In genomic region chr3:106272302-106272701, GRCh38 we compare ENCODE assay signal across 29 cellular contexts.
"Had no signal": no experiment of that assay in that cellular context is flagged by ENCODE, and none has a peak within 500 bp of the region (broad histone marks: within the 10 kb centered on the region; RNA-seq: fewer than 3 reads in every experiment).

No MANE protein-coding gene starts in this region.

- H3K9me3 ChIP-seq: ovary, psoas muscle, right lobe of liver, sigmoid colon, stomach, thoracic aorta, thyroid gland, transverse colon, upper lobe of right lung, uterus had no signal

- H3K4me3 ChIP-seq: ovary, psoas muscle, right lobe of liver, sigmoid colon, stomach, thoracic aorta, thyroid gland, transverse colon, upper lobe of right lung, uterus had no signal

- H3K4me3 Mint-ChIP-seq: naive thymus-derived CD8-positive, alpha-beta T cell; natural killer cell treated with Interleukin-12 subunit alpha and Interleukin-12 subunit beta and Interleukin-15 and Interleukin-18, amount 100 ng/mL, for 72 hours; nephron progenitor cell; neural crest cell; stimulated activated effector memory CD8-positive, alpha-beta T cell treated with anti-CD3 and anti-CD28 coated beads, Interleukin-12 subunit alpha, Interleukin-12 subunit beta, amount 100 ng/mL, for 72 hours; stimulated activated naive B cell treated with anti-CD40 and anti-IgM and Interleukin-4, amounts not matched to agents 10 μg/mL and 1 μg/mL and 100 μg/mL, for 72 hours; stimulated activated naive CD8-positive, alpha-beta T cell treated with anti-CD3 and anti-CD28 coated beads, Interleukin-15, Interleukin-2, amounts not matched to agents 100 ng/mL and 50 ng/mL, for 24 hours; type B pancreatic cell had no signal

- H3K27me3 Mint-ChIP-seq: naive thymus-derived CD8-positive, alpha-beta T cell; progenitor cell of endocrine pancreas; stimulated activated naive B cell treated with anti-CD40 and anti-IgM and Interleukin-4, amounts not matched to agents 10 μg/mL and 1 μg/mL and 100 μg/mL, for 72 hours; stimulated activated naive CD8-positive, alpha-beta T cell treated with anti-CD3 and anti-CD28 coated beads, Interleukin-15, Interleukin-2, amounts not matched to agents 100 ng/mL and 50 ng/mL, for 24 hours; type B pancreatic cell had no signal

- ATAC-seq: naive thymus-derived CD8-positive, alpha-beta T cell; natural killer cell treated with Interleukin-12 subunit alpha and Interleukin-12 subunit beta and Interleukin-15 and Interleukin-18, amount 100 ng/mL, for 72 hours; psoas muscle; right cardiac atrium; right lobe of liver; stimulated activated effector memory CD8-positive, alpha-beta T cell treated with anti-CD3 and anti-CD28 coated beads, Interleukin-12 subunit alpha, Interleukin-12 subunit beta, amount 100 ng/mL, for 72 hours; stimulated activated naive B cell treated with anti-CD40 and anti-IgM and Interleukin-4, amounts not matched to agents 10 μg/mL and 1 μg/mL and 100 μg/mL, for 72 hours; upper lobe of right lung had no signal

- H3K27me3 ChIP-seq: ovary, right lobe of liver, sigmoid colon, stomach, thyroid gland, transverse colon, upper lobe of right lung, uterus had no signal

- H3K4me1 Mint-ChIP-seq: nephron progenitor cell, neural crest cell had no signal

- H3K79me2 ChIP-seq: parathyroid adenoma had no signal

- H3K9ac ChIP-seq: parathyroid adenoma had no signal

- H3K27ac Mint-ChIP-seq: naive thymus-derived CD8-positive, alpha-beta T cell; natural killer cell treated with Interleukin-12 subunit alpha and Interleukin-12 subunit beta and Interleukin-15 and Interleukin-18, amount 100 ng/mL, for 72 hours; nephron progenitor cell; progenitor cell of endocrine pancreas; stimulated activated effector memory CD8-positive, alpha-beta T cell treated with anti-CD3 and anti-CD28 coated beads, Interleukin-12 subunit alpha, Interleukin-12 subunit beta, amount 100 ng/mL, for 72 hours; stimulated activated naive B cell treated with anti-CD40 and anti-IgM and Interleukin-4, amounts not matched to agents 10 μg/mL and 1 μg/mL and 100 μg/mL, for 72 hours; stimulated activated naive CD8-positive, alpha-beta T cell treated with anti-CD3 and anti-CD28 coated beads, Interleukin-15, Interleukin-2, amounts not matched to agents 100 ng/mL and 50 ng/mL, for 24 hours; type B pancreatic cell had no signal

- H3K36me3 ChIP-seq: ovary, right lobe of liver, sigmoid colon, stomach, thoracic aorta, thyroid gland, transverse colon, upper lobe of right lung, uterus had no signal

- H3K4me1 ChIP-seq: parathyroid adenoma, psoas muscle, right lobe of liver, stomach, thyroid gland, transverse colon, upper lobe of right lung, uterus had no signal

- H3K27ac ChIP-seq: ovary, parathyroid adenoma, psoas muscle, right lobe of liver, sigmoid colon, stomach, thoracic aorta, thyroid gland, transverse colon, upper lobe of right lung, uterus had no signal

- DNase-seq: naive thymus-derived CD8-positive, alpha-beta T cell; nephron progenitor cell; occipital lobe; ovary; posterior cingulate gyrus; psoas muscle; right cardiac atrium; right lobe of liver; sigmoid colon; small intestine; stimulated activated CD4-positive, alpha-beta T cell treated with anti-CD3 and anti-CD28 coated beads, Interleukin-15, amount 100 ng/mL, for 24 hours; stimulated activated CD4-positive, alpha-beta T cell treated with anti-CD3 and anti-CD28 coated beads, Interleukin-2, amount 100 ng/mL, for 24 hours; stimulated activated CD4-positive, alpha-beta T cell treated with anti-CD3 and anti-CD28 coated beads, Interleukin-2, amount 100 ng/mL, for 48 hours; stimulated activated CD4-positive, alpha-beta T cell treated with anti-CD3 and anti-CD28 coated beads, Interleukin-4, amount 100 ng/mL, for 24 hours; stimulated activated naive B cell treated with anti-CD40 and anti-IgM and Interleukin-4, amounts not matched to agents 10 μg/mL and 1 μg/mL and 100 μg/mL, for 72 hours; stimulated activated naive CD4-positive, alpha-beta T cell treated with Interleukin-2 at 50 U/mL for 16 hours; stomach; thyroid gland; transverse colon; upper lobe of right lung; uterus had no signal

- H3K9me3 Mint-ChIP-seq: nephron progenitor cell, neural crest cell, type B pancreatic cell had no signal

- H2AFZ ChIP-seq: parathyroid adenoma had no signal

- H3K36me3 Mint-ChIP-seq: naive thymus-derived CD8-positive, alpha-beta T cell; stimulated activated effector memory CD8-positive, alpha-beta T cell treated with anti-CD3 and anti-CD28 coated beads, Interleukin-12 subunit alpha, Interleukin-12 subunit beta, amount 100 ng/mL, for 72 hours; type B pancreatic cell had no signal
